25 cellular contexts compared by ENCODE assay signal in genomic region chr16:73288435-73288834, GRCh38.
DNase-seq lines count a peak whose midpoint lies in the region; ATAC-seq, FAIRE-seq and TF ChIP-seq lines count a peak whose summit lies in the region.
"Had no signal": no experiment of that assay in that cellular context is flagged by ENCODE, and none has a peak within 500 bp of the region (broad histone marks: within the 10 kb centered on the region; RNA-seq: fewer than 3 reads in every experiment).

No MANE protein-coding gene starts in this region.

- SMC1A ChIA-PET in GM12878 (lab: Charles Lee; ENCODE audit: uncharacterized antibody, unreplicated experiment): interaction anchor here (1.2 to 2.0 kb wide), 3 partner anchors 9 to 92 kb away, joined by 3 to 7 read pairs (median 4); no protein-coding TSS in a partner anchor

- no peak for TF ChIP-seq RAD21 in GM12878 (IDR thresholded peaks at IDR 0.05; ENCODE audit: insufficient read depth, low read depth, low read length)

- H3K4me2 ChIP-seq in GM23248 (ENCODE audit: unreplicated experiment) (no peak overlapping the region), GM12878 (ENCODE audit: control insufficient read depth, insufficient read depth) (peak overlapping the region; percentile 57), neural progenitor cell (no peak overlapping the region)
- H3K4me2 ChIP-seq: A549 had no signal

- H3K4me3 Mint-ChIP-seq in neural progenitor cell (no peak overlapping the region), type B pancreatic cell (no peak overlapping the region)
- H3K4me3 Mint-ChIP-seq: B cell; CD8-positive, alpha-beta T cell had no signal

- no peaks in the 10 kb centered on the region for H3K79me2 ChIP-seq in GM23248 (ENCODE audit: insufficient read depth)
- no peaks in the 10 kb centered on the region for H3K79me2 ChIP-seq in GM12878 (ENCODE audit: control insufficient read depth, insufficient read depth, low read length)
- no peaks in the 10 kb centered on the region for H3K79me2 ChIP-seq in neural progenitor cell (ENCODE audit: low read depth)

- no peak for TF ChIP-seq EP300 in GM12878 (IDR thresholded peaks at IDR 0.05; ENCODE audit: borderline replicate concordance in 1 of 2, control insufficient read depth in 1 of 2, low read depth in 2 of 2, low read length in 2 of 2)

- peak; percentile 10 for DNase-seq in GM23248
- DNase-seq in GM12878 (ENCODE audit: low read depth, low spot score): no peak
- DNase-seq in neural progenitor cell (ENCODE audit: low spot score): no peak
- DNase-seq in type B pancreatic cell (ENCODE audit: extremely low spot score, unreplicated experiment): peak; percentile 29
- DNase-seq in NCI-H524 (lab: John Stamatoyannopoulos, UW): no peak
- no peak for DNase-seq in dorsolateral prefrontal cortex
- DNase-seq: Caco-2; CD8-positive, alpha-beta T cell; NCI-H1048; NCI-H1417 treated with DMSO at 0.1 percent for 48 hours; NCI-H1694 treated with DMSO at 0.1 percent for 48 hours; NCI-H2171 treated with DMSO at 0.1 percent for 48 hours; NCI-H446; NCI-H526; NCI-H82; NK-92 treated with Interleukin-12 subunit alpha and Interleukin-12 subunit beta, amount 100 ng/mL, for 24 hours; Right ventricle myocardium superior; RPMI8226 had no signal

- ATAC-seq in GM12878 (no peak), GM19397 (IDR thresholded peaks at IDR 0.05; ENCODE audit: unreplicated experiment) (no peak)
- ATAC-seq: A549; CD8-positive, alpha-beta T cell had no signal

- in situ Hi-C loops in GM23248 (cut with MboI): no loop called here
- in situ Hi-C loops in GM12878 (cut with MboI): no loop called here

- BruUV-seq in GM12878 (replicated peaks; lab: Mats Ljungman, UMichigan): TSS peak; percentile 89

- H3K4me3 ChIP-seq in GM23248 (no peak overlapping the region), GM12878 (no peak overlapping the region), neural progenitor cell (no peak overlapping the region), dorsolateral prefrontal cortex (no peak overlapping the region)
- H3K4me3 ChIP-seq: A549, SJSA1 had no signal

- intact Hi-C loops in GM12878 (cut with micrococcal nuclease; ENCODE audit: unreplicated experiment) (loop anchor here (10.0 kb wide), 1 partner anchor 254 kb away; no protein-coding TSS in a partner anchor), dorsolateral prefrontal cortex (cut with DNase I) (no loop called here)

- POLR2A ChIA-PET in GM12878 (lab: Charles Lee): interaction anchor here (0.6 kb wide), 1 partner anchor 252 kb away, joined by 4 read pairs; no protein-coding TSS in a partner anchor

- H3K27me3 ChIP-seq in GM23248 (replicated peaks; ENCODE audit: insufficient read depth) (peaks cover 56% of the 10 kb centered on the region), GM12878 (replicated peaks in 1 of 2; ENCODE audit: control insufficient read depth in 2 of 2, insufficient read depth in 2 of 2, low read length in 1 of 2) (no peaks in the 10 kb centered on the region), neural progenitor cell (no peaks in the 10 kb centered on the region), dorsolateral prefrontal cortex (peaks cover 0 to 16% (median 0%) of the 10 kb centered on the region in 45 donors)
- H3K27me3 ChIP-seq: SJSA1 had no signal

- H3K27ac ChIP-seq in GM23248 (no peak overlapping the region), GM12878 (ENCODE audit: control insufficient read depth, insufficient read depth) (peak overlapping the region; percentile 76; the same call in 1 of the 2 replicates), neural progenitor cell (no peak overlapping the region), dorsolateral prefrontal cortex (no peak overlapping the region)
- H3K27ac ChIP-seq: A549, C4-2B, SJSA1 had no signal

- FAIRE-seq in GM12878 (lab: Jason Lieb, UNC): no peak
- FAIRE-seq: A549, G401.6, H54 had no signal

- H3K9ac ChIP-seq in GM23248 (no peak overlapping the region), GM12878 (ENCODE audit: control insufficient read depth, insufficient read depth, low read length) (no peak overlapping the region), neural progenitor cell (no peak overlapping the region)

- CTCF ChIA-PET in GM12878 (lab: Yijun Ruan, JAX): no interaction called here

- H3K27ac Mint-ChIP-seq in neural progenitor cell (no peak overlapping the region), type B pancreatic cell (no peak overlapping the region)
- H3K27ac Mint-ChIP-seq: B cell; CD8-positive, alpha-beta T cell had no signal

- RAD21 ChIA-PET in GM12878 (lab: Charles Lee; ENCODE audit: unreplicated experiment): interaction anchor here (1.8 kb wide), 1 partner anchor 245 kb away, joined by 6 read pairs; no protein-coding TSS in a partner anchor

- no peaks in the 10 kb centered on the region for H3K9me2 ChIP-seq in GM23248 (ENCODE audit: insufficient read depth)

- no peak for TF ChIP-seq POLR2A in GM12878 (IDR thresholded peaks at IDR 0.05; ENCODE audit: low read depth, low read length)

- H3K36me3 ChIP-seq in GM23248 (ENCODE audit: low read depth) (no peaks in the 10 kb centered on the region), GM12878 (ENCODE audit: control insufficient read depth in 2 of 2, insufficient read depth in 2 of 2, low read length in 1 of 2) (no peaks in the 10 kb centered on the region), neural progenitor cell (no peaks in the 10 kb centered on the region)
- H3K36me3 ChIP-seq: SJSA1 had no signal

- 1 to 3% methylated on average over 18 of the region's 18 CpGs for WGBS in GM23248 (ENCODE audit: low coverage in 1 of 2, low lambda C conversion rate in 2 of 2, missing lambda C conversion rate in 2 of 2), 2 experiments
- WGBS in GM12878 (ENCODE audit: insufficient coverage, insufficient replicate concordance, low lambda C conversion rate, missing lambda C conversion rate): 85% methylated on average over 18 of the region's 18 CpGs

- peaks cover 23% of the 10 kb centered on the region for H3K4me1 Mint-ChIP-seq in neural progenitor cell
- peaks cover 16% of the 10 kb centered on the region for H3K4me1 Mint-ChIP-seq in type B pancreatic cell (ENCODE audit: unreplicated experiment)
- H3K4me1 Mint-ChIP-seq: B cell had no signal

- H2AFZ ChIP-seq in GM23248 (no peak overlapping the region), GM12878 (ENCODE audit: control insufficient read depth, low read depth, low read length) (no peak overlapping the region), neural progenitor cell (replicated peaks) (peak overlapping the region; percentile 42)

- H3K9me3 Mint-ChIP-seq in neural progenitor cell (peaks cover 2% of the 10 kb centered on the region), type B pancreatic cell (peaks cover 4% of the 10 kb centered on the region)
- H3K9me3 Mint-ChIP-seq: CD8-positive, alpha-beta T cell had no signal

- H3K27me3 Mint-ChIP-seq in neural progenitor cell (ENCODE audit: insufficient read depth, low read depth) (peaks cover 8% of the 10 kb centered on the region), type B pancreatic cell (peaks cover 20% of the 10 kb centered on the region)
- H3K27me3 Mint-ChIP-seq: B cell had no signal

- H3F3A ChIP-seq in GM23248 (ENCODE audit: insufficient read depth) (no peaks in the 10 kb centered on the region), neural progenitor cell (ENCODE audit: low read depth) (no peaks in the 10 kb centered on the region)

- H3K4me1 ChIP-seq in GM23248 (ENCODE audit: insufficient read depth) (no peaks in the 10 kb centered on the region), GM12878 (ENCODE audit: control insufficient read depth, insufficient read depth, low read length) (peaks cover 18% of the 10 kb centered on the region), neural progenitor cell (peaks cover 15% of the 10 kb centered on the region)
- H3K4me1 ChIP-seq: A549, Caco-2, SJSA1 had no signal

- H3K36me3 Mint-ChIP-seq in neural progenitor cell (peaks cover under 1% of the 10 kb centered on the region), type B pancreatic cell (no peaks in the 10 kb centered on the region)
- H3K36me3 Mint-ChIP-seq: CD8-positive, alpha-beta T cell had no signal

- H3K9me3 ChIP-seq in GM23248 (ENCODE audit: low read depth) (no peaks in the 10 kb centered on the region), GM12878 (replicated peaks; ENCODE audit: control insufficient read depth, insufficient read depth, low read length) (no peaks in the 10 kb centered on the region; the same call in 2 of the 3 replicates), neural progenitor cell (ENCODE audit: low read depth) (no peaks in the 10 kb centered on the region)
- H3K9me3 ChIP-seq: A549, Caco-2, SJSA1 had no signal

- H4K20me1 ChIP-seq in GM23248 (ENCODE audit: insufficient read depth) (no peaks in the 10 kb centered on the region), GM12878 (ENCODE audit: control insufficient read depth, insufficient read depth) (no peaks in the 10 kb centered on the region), neural progenitor cell (ENCODE audit: low read depth) (no peaks in the 10 kb centered on the region)

- TF ChIP-seq CTCF in GM12878 (IDR thresholded peaks at IDR 0.05 in 2 of 3, conservative IDR thresholded peaks at IDR 0.05 in 1 of 3; ENCODE audit: control insufficient read depth in 2 of 3, extremely low read depth in 1 of 3, insufficient read depth in 1 of 3, low read depth in 3 of 3, low read length in 3 of 3) (no peak), neural progenitor cell (IDR thresholded peaks at IDR 0.05) (no peak), type B pancreatic cell (conservative IDR thresholded peaks at IDR 0.05) (no peak), dorsolateral prefrontal cortex (IDR thresholded peaks at IDR 0.05 in 54 of 56, conservative IDR thresholded peaks at IDR 0.05 in 2 of 56; ENCODE audit: low read depth in 1 of 56, partially characterized antibody in 56 of 56) (no peak)

TF ChIP-seq in GM12878, 131 proteins besides CTCF, POLR2A, EP300 and RAD21 (continues in another document):
- TF ChIP-seq E4F1 (IDR thresholded peaks at IDR 0.05; ENCODE audit: borderline replicate concordance, partially characterized antibody) (no peak), SMARCA5 (IDR thresholded peaks at IDR 0.05) (no peak), ZNF217 (IDR thresholded peaks at IDR 0.05) (no peak), CBFB (IDR thresholded peaks at IDR 0.05; ENCODE audit: low read depth) (no peak)

Comparison
In these comparisons a context has a peak if more than half of its experiments do, and no peak if none do; other contexts are left out.
1. DNase-seq: peak in GM23248 (single experiment) and type B pancreatic cell (single experiment); none in GM12878 (single experiment), neural progenitor cell (single experiment), NCI-H524 (0 of 2) and dorsolateral prefrontal cortex (0 of 10).